ENCODE assay signal across 22 cellular contexts in genomic region chr10:67119648-67120047, GRCh38.
DNase-seq lines count a peak whose midpoint lies in the region; ATAC-seq and TF ChIP-seq lines count a peak whose summit lies in the region.
"Had no signal": no experiment of that assay in that cellular context is flagged by ENCODE, and none has a peak within 500 bp of the region (broad histone marks: within the 10 kb centered on the region; RNA-seq: fewer than 3 reads in every experiment).

No MANE protein-coding gene starts in this region.

- no TSS peak for BruUV-seq in A673 (replicated peaks; lab: Mats Ljungman, UMichigan)

- no peaks in the 10 kb centered on the region for H3K9me3 ChIP-seq in A673 (ENCODE audit: low read depth, low read length, poor library complexity, severe bottlenecking)
- H3K9me3 ChIP-seq: HAP-1 had no signal

- DNase-seq in HT1080 (ENCODE audit: low read depth) (peak; percentile 2), amniotic epithelial cell (ENCODE audit: low read depth) (peak; percentile 8), fibroblast of pulmonary artery (ENCODE audit: low read depth) (peak; percentile 4), putamen (ENCODE audit: low spot score) (peak; percentile 44), LoVo (ENCODE audit: low spot score) (no peak), sciatic nerve (ENCODE audit: low spot score) (no peak), A673 (ENCODE audit: low spot score) (no peak)
- DNase-seq in stimulated activated CD4-positive, alpha-beta T cell treated with anti-CD3 and anti-CD28 coated beads, Interleukin-4, amount 100 ng/mL, for 1 hour: no peak
- DNase-seq: DMS53, GDM1, Kasumi-1, MM.1S, NCI-H1048, NCI-H1436, NCI-H187 treated with DMSO at 0.1 percent for 48 hours, NCI-H2107, NCI-H2227 treated with DMSO at 0.1 percent for 48 hours, NCI-H524 treated with DMSO at 0.1 percent for 48 hours, OCI-M1 had no signal

- intact Hi-C loops in sciatic nerve (cut with DNase I): no loop called here
- intact Hi-C loops in A673 (cut with micrococcal nuclease; ENCODE audit: unreplicated experiment): no loop called here

- CTCF ChIA-PET in A673 (lab: Charles Lee): no interaction called here

- POLR2A ChIA-PET in A673 (lab: Charles Lee; ENCODE audit: low non-redundant PET): no interaction called here

- H3K4me1 ChIP-seq in A673 (ENCODE audit: insufficient read depth, low read length, poor library complexity, severe bottlenecking): no peaks in the 10 kb centered on the region
- H3K4me1 ChIP-seq: HAP-1 had no signal

- ATAC-seq in sciatic nerve: no peak
- ATAC-seq: GM23338, Right ventricle myocardium inferior had no signal

- TF ChIP-seq CTCF in fibroblast of pulmonary artery (IDR thresholded peaks at IDR 0.05; ENCODE audit: low read length, missing control alignments): no peak
- no peak for TF ChIP-seq CTCF in A673 (conservative IDR thresholded peaks at IDR 0.05; ENCODE audit: low read depth, low read length)

- no peak overlapping the region for H3K27ac ChIP-seq in A673 (ENCODE audit: low read depth, low read length, poor library complexity, severe bottlenecking)

- no peak overlapping the region for H3K4me3 ChIP-seq in fibroblast of pulmonary artery (replicated peaks; ENCODE audit: low read depth, low read length)
- no peak overlapping the region for H3K4me3 ChIP-seq in A673 (ENCODE audit: low read depth, low read length, poor library complexity, severe bottlenecking)
- H3K4me3 ChIP-seq: GM23338, HAP-1 had no signal

- no peaks in the 10 kb centered on the region for H3K27me3 ChIP-seq in A673 (replicated peaks; ENCODE audit: insufficient read depth, low read depth, low read length, poor library complexity)

- H3K36me3 ChIP-seq in A673 (ENCODE audit: insufficient read depth, low read length, poor library complexity, severe bottlenecking): no peaks in the 10 kb centered on the region
- H3K36me3 ChIP-seq: HAP-1 had no signal

Comparison
In these comparisons a context has a peak if more than half of its experiments do, and no peak if none do; other contexts are left out.
1. DNase-seq: peak in HT1080 (single experiment), amniotic epithelial cell (single experiment), fibroblast of pulmonary artery (single experiment) and putamen (single experiment); none in LoVo (single experiment), sciatic nerve (single experiment), A673 (single experiment) and stimulated activated CD4-positive, alpha-beta T cell treated with anti-CD3 and anti-CD28 coated beads, Interleukin-4, amount 100 ng/mL, for 1 hour (single experiment).